ENCODE assay signal across 18 cellular contexts in the genomic region with DNA sequence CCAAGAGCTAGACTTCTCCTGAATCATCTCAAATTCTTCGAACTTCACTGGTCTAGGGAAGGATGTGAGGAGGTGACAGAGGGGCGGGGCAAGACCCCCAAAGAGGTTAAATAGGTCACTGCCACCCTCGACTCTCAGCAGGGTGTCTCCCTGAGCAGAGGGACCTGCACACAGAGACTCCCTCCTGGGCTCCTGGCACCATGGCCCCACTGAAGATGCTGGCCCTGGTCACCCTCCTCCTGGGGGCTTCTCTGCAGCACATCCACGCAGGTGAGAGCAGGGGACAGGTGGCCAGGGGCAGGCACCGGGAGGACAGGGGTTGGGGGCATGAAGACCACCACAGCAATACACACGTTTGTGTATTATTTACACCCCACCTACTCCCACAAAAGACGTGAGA. TPM values are rescaled to one million over a fixed set of nuclear protein-coding genes. Genes with fewer than 3 reads are reported as not detected.
"Had no signal": no experiment of that assay in that cellular context is flagged by ENCODE, and none has a peak within 500 bp of the region (broad histone marks: within the 10 kb centered on the region; RNA-seq: fewer than 3 reads in every experiment).

No MANE protein-coding gene starts in this region.

- H3K36me3 Mint-ChIP-seq: activated naive CD8-positive, alpha-beta T cell treated with anti-CD3 and anti-CD28 coated beads, Interleukin-2, amount 10 ng/mL, durations not matched to agents 7 days and 5 days had no signal

- H3K4me1 ChIP-seq: breast epithelium, uterus had no signal

- H3K36me3 ChIP-seq: breast epithelium, sigmoid colon, stomach, uterus had no signal

- H3K4me3 Mint-ChIP-seq: activated CD4-positive, alpha-beta memory T cell treated with anti-CD3 and anti-CD28 coated beads, Interleukin-2, amount 10 ng/mL, durations not matched to agents 7 days and 5 days; activated naive CD8-positive, alpha-beta T cell treated with anti-CD3 and anti-CD28 coated beads, Interleukin-2, amount 10 ng/mL, durations not matched to agents 7 days and 5 days; nephron had no signal

- H3K27ac ChIP-seq: breast epithelium, dorsolateral prefrontal cortex, psoas muscle, sigmoid colon, stomach, uterus had no signal

- H3K9me3 Mint-ChIP-seq: activated CD4-positive, alpha-beta memory T cell treated with anti-CD3 and anti-CD28 coated beads, Interleukin-2, amount 10 ng/mL, durations not matched to agents 7 days and 5 days; activated naive CD8-positive, alpha-beta T cell treated with anti-CD3 and anti-CD28 coated beads, Interleukin-2, amount 10 ng/mL, durations not matched to agents 7 days and 5 days; nephron had no signal

- ATAC-seq: psoas muscle had no signal

- H3K27me3 Mint-ChIP-seq: activated naive CD8-positive, alpha-beta T cell treated with anti-CD3 and anti-CD28 coated beads, Interleukin-2, amount 10 ng/mL, durations not matched to agents 7 days and 5 days had no signal

- H3K9me3 ChIP-seq: breast epithelium, mucosa of descending colon, psoas muscle, sigmoid colon, stomach, uterus had no signal

- H3K27ac Mint-ChIP-seq: activated CD4-positive, alpha-beta memory T cell treated with anti-CD3 and anti-CD28 coated beads, Interleukin-2, amount 10 ng/mL, durations not matched to agents 7 days and 5 days; activated naive CD8-positive, alpha-beta T cell treated with anti-CD3 and anti-CD28 coated beads, Interleukin-2, amount 10 ng/mL, durations not matched to agents 7 days and 5 days had no signal

- DNase-seq: activated CD4-positive, alpha-beta memory T cell treated with anti-CD3 and anti-CD28 coated beads, Interleukin-2, amount 10 ng/mL, durations not matched to agents 7 days and 5 days; activated CD8-positive, alpha-beta memory T cell treated with anti-CD3 and anti-CD28 coated beads, Interleukin-2, amount 50 U/mL, for 4 hours; activated naive CD8-positive, alpha-beta T cell treated with anti-CD3 and anti-CD28 coated beads, Interleukin-2, amount 10 ng/mL, durations not matched to agents 7 days and 5 days; aorta; dorsolateral prefrontal cortex; mucosa of descending colon; psoas muscle; sigmoid colon; stimulated activated CD4-positive, alpha-beta T cell treated with anti-CD3 and anti-CD28 coated beads, Interleukin-12 subunit alpha, Interleukin-12 subunit beta, amount 100 ng/mL, for 4 hours; stomach; T-helper 9 cell; uterus had no signal

- H3K4me3 ChIP-seq: breast epithelium, dorsolateral prefrontal cortex, mucosa of descending colon, psoas muscle, sigmoid colon, stomach, uterus had no signal

RNA-seq across cellular contexts. Expression of gene CCL17, which starts 9.2 kb away (rescaled TPM):
- total RNA-seq: activated CD4-positive, alpha-beta memory T cell treated with anti-CD3 and anti-CD28 coated beads, Interleukin-2, amount 10 ng/mL, durations not matched to agents 7 days and 5 days; activated naive CD8-positive, alpha-beta T cell treated with anti-CD3 and anti-CD28 coated beads, Interleukin-2, amount 10 ng/mL, durations not matched to agents 7 days and 5 days; breast epithelium; chondrocyte; glomerular endothelial cell; lung microvascular endothelial cell; mucosa of descending colon; osteoblast; psoas muscle; sigmoid colon; stomach; uterus had no signal

RNA-seq across cellular contexts. Expression of gene CX3CL1, which starts 41.4 kb away (rescaled TPM):
- total RNA-seq: activated CD4-positive, alpha-beta memory T cell treated with anti-CD3 and anti-CD28 coated beads, Interleukin-2, amount 10 ng/mL, durations not matched to agents 7 days and 5 days; activated naive CD8-positive, alpha-beta T cell treated with anti-CD3 and anti-CD28 coated beads, Interleukin-2, amount 10 ng/mL, durations not matched to agents 7 days and 5 days; osteoblast had no signal
